ENCODE assay signal across 17 cellular contexts in genomic region chr10:11797847-11798633, GRCh38.
"Had no signal": no experiment of that assay in that cellular context is flagged by ENCODE, and none has a peak within 500 bp of the region (broad histone marks: within the 10 kb centered on the region; RNA-seq: fewer than 3 reads in every experiment).

No MANE protein-coding gene starts in this region.

- H3K27ac Mint-ChIP-seq: activated T-helper 1 cell treated with anti-CD3 and anti-CD28 coated beads, Interleukin-12 subunit alpha, Interleukin-12 subunit beta, Interleukin-2, Interleukin-4 antibody, amounts not matched to agents 30 ng/mL and 10 ng/mL and 1 ng/mL, durations not matched to agents 14 hours and 24 hours and 36 hours; naive thymus-derived CD4-positive, alpha-beta T cell had no signal

- H3K4me1 ChIP-seq: vagina had no signal

- H3K36me3 Mint-ChIP-seq: naive thymus-derived CD4-positive, alpha-beta T cell had no signal

- H3K4me3 Mint-ChIP-seq: activated T-helper 1 cell treated with anti-CD3 and anti-CD28 coated beads, Interleukin-12 subunit alpha, Interleukin-12 subunit beta, Interleukin-2, Interleukin-4 antibody, amounts not matched to agents 30 ng/mL and 10 ng/mL and 1 ng/mL, durations not matched to agents 14 hours and 24 hours and 36 hours; naive thymus-derived CD4-positive, alpha-beta T cell had no signal

- DNase-seq: activated CD4-positive, alpha-beta T cell treated with anti-CD3 and anti-CD28 coated beads, Interleukin-2, amount 50 U/mL, for 1 hour; activated naive CD4-positive, alpha-beta T cell; anterior cingulate cortex; cortex of kidney; effector CD4-positive, alpha-beta T cell; foreskin melanocyte; mucosa of descending colon; naive thymus-derived CD4-positive, alpha-beta T cell; stimulated activated CD4-positive, alpha-beta T cell treated with anti-CD3 and anti-CD28 coated beads, Interleukin-15, amount 100 ng/mL, for 24 hours; stimulated activated CD4-positive, alpha-beta T cell treated with anti-CD3 and anti-CD28 coated beads, Interleukin-4, amount 100 ng/mL, for 24 hours; stimulated activated naive CD4-positive, alpha-beta T cell; T-helper 2 cell had no signal

- H3K36me3 ChIP-seq: neutrophil, tibial nerve, vagina had no signal

- ATAC-seq: mucosa of descending colon; naive thymus-derived CD4-positive, alpha-beta T cell had no signal

- H3K4me3 ChIP-seq: mucosa of descending colon, tibial nerve, vagina had no signal

- H3K27ac ChIP-seq: epithelial cell of prostate, neutrophil, tibial nerve, vagina had no signal

- H3K9me3 Mint-ChIP-seq: naive thymus-derived CD4-positive, alpha-beta T cell had no signal

- H3K27me3 ChIP-seq: neutrophil, tibial nerve, vagina had no signal

- H3K9me3 ChIP-seq: mucosa of descending colon, neutrophil, tibial nerve, vagina had no signal
